Comparison of ENCODE assay signal across 9 cellular contexts in the genomic region with DNA sequence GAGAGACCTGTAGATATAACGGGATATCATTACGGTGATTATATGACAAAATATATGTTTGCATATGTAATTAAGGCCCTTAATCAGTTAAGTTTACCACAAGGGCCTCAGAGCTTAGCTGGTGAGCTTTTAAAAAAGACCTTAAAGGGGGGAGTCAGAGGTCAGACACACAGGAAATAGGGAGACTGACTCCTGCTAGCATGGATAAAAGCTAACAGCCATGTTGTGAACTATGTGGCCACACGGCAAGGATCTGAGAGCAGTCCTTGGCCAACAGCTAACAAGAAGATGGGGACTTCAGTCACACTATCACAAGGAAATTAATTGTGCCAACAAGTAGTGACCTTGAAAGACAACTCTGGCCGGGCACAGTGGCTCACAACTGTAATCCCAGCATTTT. TPM values are rescaled to one million over a fixed set of nuclear protein-coding genes. Genes with fewer than 3 reads are reported as not detected.
A peak's percentile ranks its signal among the peaks of the same experiment; 100 is the strongest.
DNase-seq lines count a peak whose midpoint lies in the region; ATAC-seq and TF ChIP-seq lines count a peak whose summit lies in the region.
"Had no signal": no experiment of that assay in that cellular context is flagged by ENCODE, and none has a peak within 500 bp of the region (broad histone marks: within the 10 kb centered on the region; RNA-seq: fewer than 3 reads in every experiment).

No MANE protein-coding gene starts in this region.

- H3K9me3 Mint-ChIP-seq in CD4-positive, alpha-beta memory T cell = peaks cover 0 to 3% (median 0%) of the 10 kb centered on the region in 8 donors
- no peaks in the 10 kb centered on the region for H3K9me3 Mint-ChIP-seq in activated naive CD8-positive, alpha-beta T cell treated with anti-CD3 and anti-CD28 coated beads, Interleukin-2, amount 50 U/mL, for 24 hours

- no peak for DNase-seq in CD4-positive, alpha-beta memory T cell
- DNase-seq in activated naive CD8-positive, alpha-beta T cell treated with anti-CD3 and anti-CD28 coated beads, Interleukin-2, amount 50 U/mL, for 24 hours = no peak
- no peak for DNase-seq in anterior cingulate cortex (lab: John Stamatoyannopoulos, UW)
- no peak for DNase-seq in NCI-H1436 (lab: John Stamatoyannopoulos, UW)
- DNase-seq: stimulated activated CD4-positive, alpha-beta T cell treated with anti-CD3 and anti-CD28 coated beads, Interleukin-15, amount 100 ng/mL, for 24 hours had no signal

- intact Hi-C loops in CD4-positive, alpha-beta memory T cell (cut with micrococcal nuclease) = no loop called here

- peaks cover 13 to 22% of the 10 kb centered on the region in 2 donors for H3K36me3 Mint-ChIP-seq in CD4-positive, alpha-beta memory T cell
- peaks cover 17% of the 10 kb centered on the region for H3K36me3 Mint-ChIP-seq in activated naive CD8-positive, alpha-beta T cell treated with anti-CD3 and anti-CD28 coated beads, Interleukin-2, amount 50 U/mL, for 24 hours (ENCODE audit: low read depth)

- no peaks in the 10 kb centered on the region for H3K36me3 ChIP-seq in CD4-positive, alpha-beta memory T cell (ENCODE audit: insufficient read depth, low read length)
- H3K36me3 ChIP-seq in HUES6 (ENCODE audit: control insufficient read depth, insufficient read depth, low read length) (no peaks in the 10 kb centered on the region), neutrophil (no peaks in the 10 kb centered on the region)

- H3K4me1 ChIP-seq in CD4-positive, alpha-beta memory T cell (ENCODE audit: insufficient read depth, low read length) = peaks cover 55% of the 10 kb centered on the region
- peaks cover 31% of the 10 kb centered on the region for H3K4me1 ChIP-seq in HUES6 (ENCODE audit: control insufficient read depth, insufficient read depth, low read length)
- peaks cover 38 to 40% of the 10 kb centered on the region in 2 experiments for H3K4me1 ChIP-seq in neutrophil (ENCODE audit: control insufficient read depth in 1 of 2, insufficient read depth in 1 of 2, low read depth in 1 of 2, low read length in 1 of 2)

- POLR2A ChIA-PET in CD4-positive, alpha-beta memory T cell (lab: Charles Lee; ENCODE audit: partially characterized antibody) = interaction anchor here (1.3 kb wide), 1 partner anchor 54 kb away, joined by 5 read pairs; no protein-coding TSS in a partner anchor

- CTCF ChIA-PET in CD4-positive, alpha-beta memory T cell (lab: Charles Lee; ENCODE audit: partially characterized antibody) = interaction anchor here (1.1 to 2.5 kb wide), 8 partner anchors 15 to 672 kb away, joined by 3 to 10 read pairs (median 5); a partner anchor contains a TSS

- peak overlapping the region in 7 of 8 donors; percentile 8 to 97 (median 84) for H3K4me3 Mint-ChIP-seq in CD4-positive, alpha-beta memory T cell
- H3K4me3 Mint-ChIP-seq in activated naive CD8-positive, alpha-beta T cell treated with anti-CD3 and anti-CD28 coated beads, Interleukin-2, amount 50 U/mL, for 24 hours = peak overlapping the region; percentile 87

- H3K9ac ChIP-seq in HUES6 (ENCODE audit: low read length) = no peak overlapping the region

- H3K27me3 ChIP-seq in CD4-positive, alpha-beta memory T cell (ENCODE audit: insufficient read depth, low read length) = no peaks in the 10 kb centered on the region
- no peaks in the 10 kb centered on the region for H3K27me3 ChIP-seq in HUES6 (ENCODE audit: control insufficient read depth, insufficient read depth, low read length)
- H3K27me3 ChIP-seq in neutrophil = no peaks in the 10 kb centered on the region

- no peak for TF ChIP-seq CTCF in neutrophil (IDR thresholded peaks at IDR 0.05)

- H3K4me3 ChIP-seq in CD4-positive, alpha-beta memory T cell (ENCODE audit: low read length in 2 of 2) = no peak overlapping the region
- H3K4me3 ChIP-seq in HUES6 (ENCODE audit: low read depth, low read length) (no peak overlapping the region), neutrophil (ENCODE audit: low read depth in 1 of 2, low read length in 1 of 2) (no peak overlapping the region)

- no peaks in the 10 kb centered on the region for H3K27me3 Mint-ChIP-seq in CD4-positive, alpha-beta memory T cell
- H3K27me3 Mint-ChIP-seq in activated naive CD8-positive, alpha-beta T cell treated with anti-CD3 and anti-CD28 coated beads, Interleukin-2, amount 50 U/mL, for 24 hours = peaks cover 1% of the 10 kb centered on the region

- no peak overlapping the region for H3K27ac ChIP-seq in CD4-positive, alpha-beta memory T cell (ENCODE audit: low read depth, low read length)
- H3K27ac ChIP-seq in HUES6 (ENCODE audit: low read depth, low read length) (0 out of 2 replicates have a peak overlapping the region, but pooled peaks have one; percentile 13), neutrophil (peak overlapping the region; percentile 18)

- no peak for ATAC-seq in activated naive CD8-positive, alpha-beta T cell treated with anti-CD3 and anti-CD28 coated beads, Interleukin-2, amount 50 U/mL, for 24 hours
- ATAC-seq in GM19351 (IDR thresholded peaks at IDR 0.05; ENCODE audit: unreplicated experiment) (no peak), HG03354 (IDR thresholded peaks at IDR 0.05; ENCODE audit: poor library complexity, severe bottlenecking, unreplicated experiment) (no peak)

- peaks cover 37 to 71% (median 49%) of the 10 kb centered on the region in 4 donors for H3K4me1 Mint-ChIP-seq in CD4-positive, alpha-beta memory T cell
- peaks cover 60% of the 10 kb centered on the region for H3K4me1 Mint-ChIP-seq in activated naive CD8-positive, alpha-beta T cell treated with anti-CD3 and anti-CD28 coated beads, Interleukin-2, amount 50 U/mL, for 24 hours

- H3K9me3 ChIP-seq in CD4-positive, alpha-beta memory T cell (ENCODE audit: control insufficient read depth in 1 of 2, low read length in 2 of 2) = no peaks in the 10 kb centered on the region
- no peaks in the 10 kb centered on the region for H3K9me3 ChIP-seq in HUES6 (ENCODE audit: control insufficient read depth, insufficient read depth, low read depth, low read length)
- H3K9me3 ChIP-seq in neutrophil = no peaks in the 10 kb centered on the region

- peak overlapping the region; percentile 35 to 97 (median 58) for H3K27ac Mint-ChIP-seq in CD4-positive, alpha-beta memory T cell
- H3K27ac Mint-ChIP-seq in activated naive CD8-positive, alpha-beta T cell treated with anti-CD3 and anti-CD28 coated beads, Interleukin-2, amount 50 U/mL, for 24 hours = peak overlapping the region; percentile 35

RNA-seq across cellular contexts. Expression of a gene that starts 3.1 kb away (rescaled TPM):
- total RNA-seq in CD4-positive, alpha-beta memory T cell = 10 to 100 TPM; 52.7 to 56.1 TPM
- 10 to 100 TPM; 17.6 to 21.6 TPM for polyA plus RNA-seq in CD4-positive, alpha-beta memory T cell
